12 cellular contexts compared by ENCODE assay signal in genomic region chr11:106585061-106585460, GRCh38.
DNase-seq lines count a peak whose midpoint lies in the region; TF ChIP-seq lines count a peak whose summit lies in the region.
"Had no signal": no experiment of that assay in that cellular context is flagged by ENCODE, and none has a peak within 500 bp of the region (broad histone marks: within the 10 kb centered on the region; RNA-seq: fewer than 3 reads in every experiment).

No MANE protein-coding gene starts in this region.

- H3K9me3 ChIP-seq in adipocyte (ENCODE audit: control insufficient read depth, low read length) (no peaks in the 10 kb centered on the region), colonic mucosa (no peaks in the 10 kb centered on the region)
- H3K9me3 ChIP-seq: upper lobe of right lung had no signal

- H3K4me3 ChIP-seq in adipocyte (ENCODE audit: low read length) (no peak overlapping the region), colonic mucosa (no peak overlapping the region)
- H3K4me3 ChIP-seq: upper lobe of right lung had no signal

- TF ChIP-seq CTCF in colonic mucosa (IDR thresholded peaks at IDR 0.05): no peak

- intact Hi-C loops in colonic mucosa (cut with DNase I): no loop called here

- H3K27ac ChIP-seq in colonic mucosa: no peak overlapping the region
- H3K27ac ChIP-seq: upper lobe of right lung had no signal

- H3K36me3 ChIP-seq in adipocyte (ENCODE audit: control insufficient read depth, insufficient read depth, low read length, severe bottlenecking) (no peaks in the 10 kb centered on the region), colonic mucosa (no peaks in the 10 kb centered on the region)
- H3K36me3 ChIP-seq: upper lobe of right lung had no signal

- peaks cover 14% of the 10 kb centered on the region for H3K4me1 ChIP-seq in adipocyte (ENCODE audit: control insufficient read depth, insufficient read depth, low read length)
- no peaks in the 10 kb centered on the region for H3K4me1 ChIP-seq in colonic mucosa
- H3K4me1 ChIP-seq: upper lobe of right lung had no signal

- DNase-seq in D341Med (ENCODE audit: low spot score) (peak; percentile 58), HuH-7 (ENCODE audit: low spot score) (peak; percentile 10), adipocyte (ENCODE audit: low read depth) (peak; percentile 41), kidney tubule cell (ENCODE audit: low spot score) (peak; percentile 17), colonic mucosa (no peak), ureter (ENCODE audit: low spot score) (no peak), GDM1 (lab: John Stamatoyannopoulos, UW) (no peak), NK-92 (lab: John Stamatoyannopoulos, UW; ENCODE audit: unreplicated experiment) (no peak)
- DNase-seq: anterior cingulate cortex, left ventricle myocardium superior, NCI-H1436 treated with DMSO at 0.1 percent for 48 hours, upper lobe of right lung had no signal

- H3K9ac ChIP-seq in adipocyte (ENCODE audit: low read length) (no peak overlapping the region), colonic mucosa (ENCODE audit: low read depth in 2 of 2, low read length in 2 of 2) (no peak overlapping the region)

- no peaks in the 10 kb centered on the region for H3K27me3 ChIP-seq in adipocyte (replicated peaks; ENCODE audit: control insufficient read depth, insufficient read depth, low read length)
- no peaks in the 10 kb centered on the region for H3K27me3 ChIP-seq in colonic mucosa
- H3K27me3 ChIP-seq: upper lobe of right lung had no signal

Comparison
In these comparisons a context has a peak if more than half of its experiments do, and no peak if none do; other contexts are left out.
1. DNase-seq: peak in D341Med (single experiment), HuH-7 (single experiment), adipocyte (single experiment) and kidney tubule cell (single experiment); none in colonic mucosa (single experiment), ureter (single experiment), GDM1 (single experiment) and NK-92 (single experiment).